ENCODE assay signal across 1 cellular context in the genomic region with DNA sequence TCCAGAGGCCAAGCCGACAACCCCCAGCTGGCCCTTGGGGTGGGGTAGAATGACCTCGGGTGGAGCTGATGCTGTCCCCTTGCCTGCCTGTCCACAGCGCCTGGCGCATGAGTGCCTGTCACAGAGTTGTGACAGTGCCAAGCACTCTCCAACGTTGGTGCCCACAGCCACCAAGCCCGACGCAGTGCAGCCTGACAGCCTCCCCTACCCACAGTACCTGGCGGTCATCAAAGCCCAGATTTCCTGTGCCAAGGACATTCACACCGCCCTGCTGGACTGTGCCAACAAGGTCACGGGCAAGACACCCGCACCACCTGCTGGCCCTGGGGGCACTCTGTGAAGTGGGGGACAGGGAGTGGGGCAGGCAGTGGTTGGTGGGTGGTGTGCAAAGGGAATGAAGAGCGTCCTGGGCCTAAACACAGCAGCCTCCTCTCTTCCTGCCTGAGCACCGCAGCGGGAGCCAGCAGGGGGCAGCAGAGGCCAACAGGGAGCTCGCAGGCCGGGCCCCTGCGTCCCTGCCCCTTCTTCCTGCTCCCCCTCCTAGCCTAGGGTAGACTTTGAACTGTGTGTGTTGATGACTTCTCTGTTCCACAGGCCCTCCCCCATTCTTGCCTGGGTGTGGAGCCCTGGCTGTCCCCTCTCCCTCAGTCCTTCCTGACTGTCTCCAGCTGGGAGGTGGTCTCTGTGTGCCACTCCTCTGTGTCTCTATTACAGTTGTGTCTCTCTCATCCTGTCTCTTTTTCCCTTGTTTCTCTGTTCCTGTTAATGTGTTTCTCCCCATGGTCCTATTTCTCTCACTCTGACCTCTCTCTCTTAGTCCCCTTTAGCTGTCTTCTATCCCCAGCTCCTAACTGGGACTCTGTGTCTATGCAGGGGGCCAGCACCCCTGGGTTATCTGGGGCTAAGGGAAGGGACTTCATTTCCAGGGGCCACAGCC.
TF ChIP-seq lines count a peak whose summit lies in the region.

No MANE protein-coding gene starts in this region.

TF ChIP-seq in K562, 482 proteins besides CTCF, POLR2A, EP300 and RAD21 (continued from another document and continues in another):
- TF ChIP-seq, protein P1, sequence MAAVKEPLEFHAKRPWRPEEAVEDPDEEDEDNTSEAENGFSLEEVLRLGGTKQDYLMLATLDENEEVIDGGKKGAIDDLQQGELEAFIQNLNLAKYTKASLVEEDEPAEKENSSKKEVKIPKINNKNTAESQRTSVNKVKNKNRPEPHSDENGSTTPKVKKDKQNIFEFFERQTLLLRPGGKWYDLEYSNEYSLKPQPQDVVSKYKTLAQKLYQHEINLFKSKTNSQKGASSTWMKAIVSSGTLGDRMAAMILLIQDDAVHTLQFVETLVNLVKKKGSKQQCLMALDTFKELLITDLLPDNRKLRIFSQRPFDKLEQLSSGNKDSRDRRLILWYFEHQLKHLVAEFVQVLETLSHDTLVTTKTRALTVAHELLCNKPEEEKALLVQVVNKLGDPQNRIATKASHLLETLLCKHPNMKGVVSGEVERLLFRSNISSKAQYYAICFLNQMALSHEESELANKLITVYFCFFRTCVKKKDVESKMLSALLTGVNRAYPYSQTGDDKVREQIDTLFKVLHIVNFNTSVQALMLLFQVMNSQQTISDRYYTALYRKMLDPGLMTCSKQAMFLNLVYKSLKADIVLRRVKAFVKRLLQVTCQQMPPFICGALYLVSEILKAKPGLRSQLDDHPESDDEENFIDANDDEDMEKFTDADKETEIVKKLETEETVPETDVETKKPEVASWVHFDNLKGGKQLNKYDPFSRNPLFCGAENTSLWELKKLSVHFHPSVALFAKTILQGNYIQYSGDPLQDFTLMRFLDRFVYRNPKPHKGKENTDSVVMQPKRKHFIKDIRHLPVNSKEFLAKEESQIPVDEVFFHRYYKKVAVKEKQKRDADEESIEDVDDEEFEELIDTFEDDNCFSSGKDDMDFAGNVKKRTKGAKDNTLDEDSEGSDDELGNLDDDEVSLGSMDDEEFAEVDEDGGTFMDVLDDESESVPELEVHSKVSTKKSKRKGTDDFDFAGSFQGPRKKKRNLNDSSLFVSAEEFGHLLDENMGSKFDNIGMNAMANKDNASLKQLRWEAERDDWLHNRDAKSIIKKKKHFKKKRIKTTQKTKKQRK (IDR thresholded peaks at IDR 0.05; ENCODE audit: borderline replicate concordance, low read depth, low read length) = no peak
- no peak for TF ChIP-seq ZNF311 (CRISPR knock-in tag; IDR thresholded peaks at IDR 0.05)
- TF ChIP-seq NCOA1 (IDR thresholded peaks at IDR 0.05; ENCODE audit: low read depth) = no peak
- TF ChIP-seq, protein P2, sequence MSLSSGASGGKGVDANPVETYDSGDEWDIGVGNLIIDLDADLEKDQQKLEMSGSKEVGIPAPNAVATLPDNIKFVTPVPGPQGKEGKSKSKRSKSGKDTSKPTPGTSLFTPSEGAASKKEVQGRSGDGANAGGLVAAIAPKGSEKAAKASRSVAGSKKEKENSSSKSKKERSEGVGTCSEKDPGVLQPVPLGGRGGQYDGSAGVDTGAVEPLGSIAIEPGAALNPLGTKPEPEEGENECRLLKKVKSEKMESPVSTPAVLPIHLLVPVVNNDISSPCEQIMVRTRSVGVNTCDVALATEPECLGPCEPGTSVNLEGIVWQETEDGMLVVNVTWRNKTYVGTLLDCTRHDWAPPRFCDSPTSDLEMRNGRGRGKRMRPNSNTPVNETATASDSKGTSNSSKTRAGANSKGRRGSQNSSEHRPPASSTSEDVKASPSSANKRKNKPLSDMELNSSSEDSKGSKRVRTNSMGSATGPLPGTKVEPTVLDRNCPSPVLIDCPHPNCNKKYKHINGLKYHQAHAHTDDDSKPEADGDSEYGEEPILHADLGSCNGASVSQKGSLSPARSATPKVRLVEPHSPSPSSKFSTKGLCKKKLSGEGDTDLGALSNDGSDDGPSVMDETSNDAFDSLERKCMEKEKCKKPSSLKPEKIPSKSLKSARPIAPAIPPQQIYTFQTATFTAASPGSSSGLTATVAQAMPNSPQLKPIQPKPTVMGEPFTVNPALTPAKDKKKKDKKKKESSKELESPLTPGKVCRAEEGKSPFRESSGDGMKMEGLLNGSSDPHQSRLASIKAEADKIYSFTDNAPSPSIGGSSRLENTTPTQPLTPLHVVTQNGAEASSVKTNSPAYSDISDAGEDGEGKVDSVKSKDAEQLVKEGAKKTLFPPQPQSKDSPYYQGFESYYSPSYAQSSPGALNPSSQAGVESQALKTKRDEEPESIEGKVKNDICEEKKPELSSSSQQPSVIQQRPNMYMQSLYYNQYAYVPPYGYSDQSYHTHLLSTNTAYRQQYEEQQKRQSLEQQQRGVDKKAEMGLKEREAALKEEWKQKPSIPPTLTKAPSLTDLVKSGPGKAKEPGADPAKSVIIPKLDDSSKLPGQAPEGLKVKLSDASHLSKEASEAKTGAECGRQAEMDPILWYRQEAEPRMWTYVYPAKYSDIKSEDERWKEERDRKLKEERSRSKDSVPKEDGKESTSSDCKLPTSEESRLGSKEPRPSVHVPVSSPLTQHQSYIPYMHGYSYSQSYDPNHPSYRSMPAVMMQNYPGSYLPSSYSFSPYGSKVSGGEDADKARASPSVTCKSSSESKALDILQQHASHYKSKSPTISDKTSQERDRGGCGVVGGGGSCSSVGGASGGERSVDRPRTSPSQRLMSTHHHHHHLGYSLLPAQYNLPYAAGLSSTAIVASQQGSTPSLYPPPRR (CRISPR knock-in tag; IDR thresholded peaks at IDR 0.05; ENCODE audit: borderline replicate concordance) = no peak
- TF ChIP-seq PHB2 (IDR thresholded peaks at IDR 0.05; ENCODE audit: low read depth) = no peak
- no peak for TF ChIP-seq HNRNPL (IDR thresholded peaks at IDR 0.05; ENCODE audit: low read depth, low read length)
- TF ChIP-seq ZNF77 (CRISPR knock-in tag; IDR thresholded peaks at IDR 0.05) = no peak
- peak; percentile 53 for TF ChIP-seq SMAD4 (CRISPR knock-in tag; conservative IDR thresholded peaks at IDR 0.05)
- no peak for TF ChIP-seq MCM5 (IDR thresholded peaks at IDR 0.05; ENCODE audit: low read depth)
- TF ChIP-seq, protein P3, sequence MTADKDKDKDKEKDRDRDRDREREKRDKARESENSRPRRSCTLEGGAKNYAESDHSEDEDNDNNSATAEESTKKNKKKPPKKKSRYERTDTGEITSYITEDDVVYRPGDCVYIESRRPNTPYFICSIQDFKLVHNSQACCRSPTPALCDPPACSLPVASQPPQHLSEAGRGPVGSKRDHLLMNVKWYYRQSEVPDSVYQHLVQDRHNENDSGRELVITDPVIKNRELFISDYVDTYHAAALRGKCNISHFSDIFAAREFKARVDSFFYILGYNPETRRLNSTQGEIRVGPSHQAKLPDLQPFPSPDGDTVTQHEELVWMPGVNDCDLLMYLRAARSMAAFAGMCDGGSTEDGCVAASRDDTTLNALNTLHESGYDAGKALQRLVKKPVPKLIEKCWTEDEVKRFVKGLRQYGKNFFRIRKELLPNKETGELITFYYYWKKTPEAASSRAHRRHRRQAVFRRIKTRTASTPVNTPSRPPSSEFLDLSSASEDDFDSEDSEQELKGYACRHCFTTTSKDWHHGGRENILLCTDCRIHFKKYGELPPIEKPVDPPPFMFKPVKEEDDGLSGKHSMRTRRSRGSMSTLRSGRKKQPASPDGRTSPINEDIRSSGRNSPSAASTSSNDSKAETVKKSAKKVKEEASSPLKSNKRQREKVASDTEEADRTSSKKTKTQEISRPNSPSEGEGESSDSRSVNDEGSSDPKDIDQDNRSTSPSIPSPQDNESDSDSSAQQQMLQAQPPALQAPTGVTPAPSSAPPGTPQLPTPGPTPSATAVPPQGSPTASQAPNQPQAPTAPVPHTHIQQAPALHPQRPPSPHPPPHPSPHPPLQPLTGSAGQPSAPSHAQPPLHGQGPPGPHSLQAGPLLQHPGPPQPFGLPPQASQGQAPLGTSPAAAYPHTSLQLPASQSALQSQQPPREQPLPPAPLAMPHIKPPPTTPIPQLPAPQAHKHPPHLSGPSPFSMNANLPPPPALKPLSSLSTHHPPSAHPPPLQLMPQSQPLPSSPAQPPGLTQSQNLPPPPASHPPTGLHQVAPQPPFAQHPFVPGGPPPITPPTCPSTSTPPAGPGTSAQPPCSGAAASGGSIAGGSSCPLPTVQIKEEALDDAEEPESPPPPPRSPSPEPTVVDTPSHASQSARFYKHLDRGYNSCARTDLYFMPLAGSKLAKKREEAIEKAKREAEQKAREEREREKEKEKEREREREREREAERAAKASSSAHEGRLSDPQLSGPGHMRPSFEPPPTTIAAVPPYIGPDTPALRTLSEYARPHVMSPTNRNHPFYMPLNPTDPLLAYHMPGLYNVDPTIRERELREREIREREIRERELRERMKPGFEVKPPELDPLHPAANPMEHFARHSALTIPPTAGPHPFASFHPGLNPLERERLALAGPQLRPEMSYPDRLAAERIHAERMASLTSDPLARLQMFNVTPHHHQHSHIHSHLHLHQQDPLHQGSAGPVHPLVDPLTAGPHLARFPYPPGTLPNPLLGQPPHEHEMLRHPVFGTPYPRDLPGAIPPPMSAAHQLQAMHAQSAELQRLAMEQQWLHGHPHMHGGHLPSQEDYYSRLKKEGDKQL (CRISPR knock-in tag; IDR thresholded peaks at IDR 0.05; ENCODE audit: borderline replicate concordance) = no peak
- no peak for TF ChIP-seq ZNF12 (CRISPR knock-in tag; IDR thresholded peaks at IDR 0.05)
- TF ChIP-seq, protein P4, sequence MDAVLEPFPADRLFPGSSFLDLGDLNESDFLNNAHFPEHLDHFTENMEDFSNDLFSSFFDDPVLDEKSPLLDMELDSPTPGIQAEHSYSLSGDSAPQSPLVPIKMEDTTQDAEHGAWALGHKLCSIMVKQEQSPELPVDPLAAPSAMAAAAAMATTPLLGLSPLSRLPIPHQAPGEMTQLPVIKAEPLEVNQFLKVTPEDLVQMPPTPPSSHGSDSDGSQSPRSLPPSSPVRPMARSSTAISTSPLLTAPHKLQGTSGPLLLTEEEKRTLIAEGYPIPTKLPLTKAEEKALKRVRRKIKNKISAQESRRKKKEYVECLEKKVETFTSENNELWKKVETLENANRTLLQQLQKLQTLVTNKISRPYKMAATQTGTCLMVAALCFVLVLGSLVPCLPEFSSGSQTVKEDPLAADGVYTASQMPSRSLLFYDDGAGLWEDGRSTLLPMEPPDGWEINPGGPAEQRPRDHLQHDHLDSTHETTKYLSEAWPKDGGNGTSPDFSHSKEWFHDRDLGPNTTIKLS (IDR thresholded peaks at IDR 0.05; ENCODE audit: borderline replicate concordance, low read depth) = no peak
- no peak; the same call in 1 of the 2 replicates for TF ChIP-seq ZBTB1 (CRISPR knock-in tag; IDR thresholded peaks at IDR 0.05; ENCODE audit: borderline replicate concordance, low read depth)
- no peak for TF ChIP-seq PHF20 (IDR thresholded peaks at IDR 0.05; ENCODE audit: partially characterized antibody)
- TF ChIP-seq SP2 (IDR thresholded peaks at IDR 0.05; ENCODE audit: extremely low read depth, low read depth, low read length, poor library complexity, severe bottlenecking) = no peak
- TF ChIP-seq, protein P5, sequence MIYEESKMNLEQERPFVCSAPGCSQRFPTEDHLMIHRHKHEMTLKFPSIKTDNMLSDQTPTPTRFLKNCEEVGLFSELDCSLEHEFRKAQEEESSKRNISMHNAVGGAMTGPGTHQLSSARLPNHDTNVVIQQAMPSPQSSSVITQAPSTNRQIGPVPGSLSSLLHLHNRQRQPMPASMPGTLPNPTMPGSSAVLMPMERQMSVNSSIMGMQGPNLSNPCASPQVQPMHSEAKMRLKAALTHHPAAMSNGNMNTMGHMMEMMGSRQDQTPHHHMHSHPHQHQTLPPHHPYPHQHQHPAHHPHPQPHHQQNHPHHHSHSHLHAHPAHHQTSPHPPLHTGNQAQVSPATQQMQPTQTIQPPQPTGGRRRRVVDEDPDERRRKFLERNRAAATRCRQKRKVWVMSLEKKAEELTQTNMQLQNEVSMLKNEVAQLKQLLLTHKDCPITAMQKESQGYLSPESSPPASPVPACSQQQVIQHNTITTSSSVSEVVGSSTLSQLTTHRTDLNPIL (CRISPR knock-in tag; IDR thresholded peaks at IDR 0.05) = no peak
- TF ChIP-seq, protein P6, sequence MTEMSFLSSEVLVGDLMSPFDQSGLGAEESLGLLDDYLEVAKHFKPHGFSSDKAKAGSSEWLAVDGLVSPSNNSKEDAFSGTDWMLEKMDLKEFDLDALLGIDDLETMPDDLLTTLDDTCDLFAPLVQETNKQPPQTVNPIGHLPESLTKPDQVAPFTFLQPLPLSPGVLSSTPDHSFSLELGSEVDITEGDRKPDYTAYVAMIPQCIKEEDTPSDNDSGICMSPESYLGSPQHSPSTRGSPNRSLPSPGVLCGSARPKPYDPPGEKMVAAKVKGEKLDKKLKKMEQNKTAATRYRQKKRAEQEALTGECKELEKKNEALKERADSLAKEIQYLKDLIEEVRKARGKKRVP (CRISPR knock-in tag; IDR thresholded peaks at IDR 0.05) = no peak
- TF ChIP-seq ARID1B (IDR thresholded peaks at IDR 0.05) = no peak
- TF ChIP-seq KLF6 (CRISPR knock-in tag; IDR thresholded peaks at IDR 0.05; ENCODE audit: borderline replicate concordance) = no peak
- TF ChIP-seq KAT7 (CRISPR knock-in tag; IDR thresholded peaks at IDR 0.05; ENCODE audit: borderline replicate concordance) = no peak
- no peak for TF ChIP-seq CBFA2T3 (IDR thresholded peaks at IDR 0.05)
